30 cellular contexts compared by ENCODE assay signal in genomic region chr18:37568671-37569070, GRCh38. TPM values are rescaled to one million over a fixed set of nuclear protein-coding genes. Genes with fewer than 3 reads are reported as not detected.
"Had no signal": no experiment of that assay in that cellular context is flagged by ENCODE, and none has a peak within 500 bp of the region (broad histone marks: within the 10 kb centered on the region; RNA-seq: fewer than 3 reads in every experiment).

No MANE protein-coding gene starts in this region.

- H3K27ac ChIP-seq: body of pancreas, cardiac muscle cell, heart right ventricle, left lung, lower lobe of right lung, pancreas, prostate gland, suprapubic skin, tibial nerve had no signal

- H3K36me3 ChIP-seq: adrenal gland, cardiac muscle cell, heart right ventricle, left lung, lower lobe of right lung, pancreas, prostate gland, suprapubic skin, tibial nerve had no signal

- H3K4me3 ChIP-seq: adrenal gland, body of pancreas, cardiac muscle cell, left lung, lower lobe of right lung, pancreas, prostate gland, smooth muscle cell, tibial nerve had no signal

- H3K9me3 ChIP-seq: adrenal gland, body of pancreas, heart right ventricle, left lung, lower lobe of right lung, pancreas, prostate gland, suprapubic skin, tibial nerve had no signal

- DNase-seq: activated CD4-positive, alpha-beta memory T cell treated with anti-CD3 and anti-CD28 coated beads for 36 hours; activated CD4-positive, alpha-beta T cell treated with anti-CD3 and anti-CD28 coated beads, Interleukin-2, amount 10 ng/mL, durations not matched to agents 24 days and 14 days; activated CD4-positive, CD25-positive, alpha-beta regulatory T cell treated with anti-CD3 and anti-CD28 coated beads, Interleukin-2, amount 50 U/mL, for 72 hours; activated CD8-positive, alpha-beta memory T cell treated with anti-CD3 and anti-CD28 coated beads, Interleukin-2, amount 50 U/mL, for 4 hours; activated effector memory CD4-positive, alpha-beta T cell treated with anti-CD3 and anti-CD28 coated beads, Interleukin-2, amount 50 U/mL, for 16 hours; activated naive CD4-positive, alpha-beta T cell treated with anti-CD3 and anti-CD28 coated beads for 36 hours; activated naive CD8-positive, alpha-beta T cell treated with anti-CD3 and anti-CD28 coated beads for 36 hours; activated T-cell treated with anti-CD3 and anti-CD28 coated beads, Interleukin-2, amount 50 U/mL, for 1 hour; aorta; body of pancreas; cortex of kidney; foreskin fibroblast; heart right ventricle; left lung; lower lobe of right lung; mesenchymal stem cell; natural killer cell; pancreas; stimulated activated naive CD4-positive, alpha-beta T cell; T-helper 2 cell had no signal

- H3K9me3 Mint-ChIP-seq: activated CD4-positive, alpha-beta memory T cell treated with anti-CD3 and anti-CD28 coated beads for 36 hours; activated CD4-positive, alpha-beta T cell treated with anti-CD3 and anti-CD28 coated beads, Interleukin-2, amount 10 ng/mL, durations not matched to agents 24 days and 14 days; activated naive CD4-positive, alpha-beta T cell treated with anti-CD3 and anti-CD28 coated beads for 36 hours; activated naive CD8-positive, alpha-beta T cell treated with anti-CD3 and anti-CD28 coated beads for 36 hours; activated T-helper 1 cell treated with anti-CD3 and anti-CD28 coated beads, Interleukin-12 subunit alpha, Interleukin-12 subunit beta, Interleukin-2, Interleukin-4 antibody, amounts not matched to agents 30 ng/mL and 10 ng/mL and 1 ng/mL, durations not matched to agents 14 hours and 24 hours and 36 hours had no signal

- H3K4me1 ChIP-seq: prostate gland had no signal

- H3K27ac Mint-ChIP-seq: activated CD4-positive, alpha-beta memory T cell treated with anti-CD3 and anti-CD28 coated beads for 36 hours; activated CD4-positive, alpha-beta T cell treated with anti-CD3 and anti-CD28 coated beads, Interleukin-2, amount 10 ng/mL, durations not matched to agents 24 days and 14 days; activated naive CD4-positive, alpha-beta T cell treated with anti-CD3 and anti-CD28 coated beads for 36 hours; activated naive CD8-positive, alpha-beta T cell treated with anti-CD3 and anti-CD28 coated beads for 36 hours; activated T-helper 1 cell treated with anti-CD3 and anti-CD28 coated beads, Interleukin-12 subunit alpha, Interleukin-12 subunit beta, Interleukin-2, Interleukin-4 antibody, amounts not matched to agents 30 ng/mL and 10 ng/mL and 1 ng/mL, durations not matched to agents 14 hours and 24 hours and 36 hours; natural killer cell had no signal

- H3K4me2 ChIP-seq: smooth muscle cell had no signal

- H3K36me3 Mint-ChIP-seq: activated CD4-positive, alpha-beta memory T cell treated with anti-CD3 and anti-CD28 coated beads for 36 hours; natural killer cell had no signal

- FAIRE-seq: islet of Langerhans, pancreas had no signal

- H3K4me3 Mint-ChIP-seq: activated CD4-positive, alpha-beta memory T cell treated with anti-CD3 and anti-CD28 coated beads for 36 hours; activated CD4-positive, alpha-beta T cell treated with anti-CD3 and anti-CD28 coated beads, Interleukin-2, amount 10 ng/mL, durations not matched to agents 24 days and 14 days; activated naive CD4-positive, alpha-beta T cell treated with anti-CD3 and anti-CD28 coated beads for 36 hours; activated naive CD8-positive, alpha-beta T cell treated with anti-CD3 and anti-CD28 coated beads for 36 hours; activated T-helper 1 cell treated with anti-CD3 and anti-CD28 coated beads, Interleukin-12 subunit alpha, Interleukin-12 subunit beta, Interleukin-2, Interleukin-4 antibody, amounts not matched to agents 30 ng/mL and 10 ng/mL and 1 ng/mL, durations not matched to agents 14 hours and 24 hours and 36 hours had no signal

RNA-seq across cellular contexts. Expression of gene CELF4, which starts 3.1 kb away (rescaled TPM):
- total RNA-seq: activated CD4-positive, alpha-beta memory T cell treated with anti-CD3 and anti-CD28 coated beads for 36 hours; activated CD4-positive, alpha-beta T cell treated with anti-CD3 and anti-CD28 coated beads, Interleukin-2, amount 10 ng/mL, durations not matched to agents 24 days and 14 days; activated CD8-positive, alpha-beta memory T cell treated with anti-CD3 and anti-CD28 coated beads for 36 hours; activated naive CD4-positive, alpha-beta T cell treated with anti-CD3 and anti-CD28 coated beads for 36 hours; activated naive CD8-positive, alpha-beta T cell treated with anti-CD3 and anti-CD28 coated beads for 36 hours; activated T-helper 1 cell treated with anti-CD3 and anti-CD28 coated beads, Interleukin-12 subunit alpha, Interleukin-12 subunit beta, Interleukin-2, Interleukin-4 antibody, amounts not matched to agents 30 ng/mL and 10 ng/mL and 1 ng/mL, durations not matched to agents 14 hours and 24 hours and 36 hours; aorta; esophagus mucosa; natural killer cell; suprapubic skin; tibial nerve had no signal
- polyA plus RNA-seq: smooth muscle cell had no signal
